ENCODE assay signal across 31 cellular contexts in genomic region chr3:6229778-6230410, GRCh38.
A peak's percentile ranks its signal among the peaks of the same experiment; 100 is the strongest.
DNase-seq lines count a peak whose midpoint lies in the region; ATAC-seq and TF ChIP-seq lines count a peak whose summit lies in the region.
"Had no signal": no experiment of that assay in that cellular context is flagged by ENCODE, and none has a peak within 500 bp of the region (broad histone marks: within the 10 kb centered on the region; RNA-seq: fewer than 3 reads in every experiment).

No MANE protein-coding gene starts in this region.

- DNase-seq in COLO668 (lab: John Stamatoyannopoulos, UW; ENCODE audit: unreplicated experiment) (no peak), kidney tubule cell (ENCODE audit: low spot score) (no peak), hypothalamus (lab: John Stamatoyannopoulos, UW) (no peak)
- DNase-seq in naive thymus-derived CD8-positive, alpha-beta T cell = no peak
- DNase-seq: activated CD4-positive, alpha-beta T cell treated with anti-CD3 and anti-CD28 coated beads, Interleukin-2, amount 10 ng/mL, durations not matched to agents 24 days and 14 days; activated naive CD8-positive, alpha-beta T cell treated with anti-CD3 and anti-CD28 coated beads, Interleukin-2, amount 50 U/mL, for 24 hours; activated T-cell treated with anti-CD3 and anti-CD28 coated beads, Interleukin-2, amount 50 U/mL, for 4 hours; C1 segment of cervical spinal cord; DND-41; esophagus squamous epithelium; foreskin melanocyte; heart right ventricle; IMR-90; kidney glomerular epithelial cell; lower lobe of right lung; natural killer cell; NCI-H1048; NCI-H187; NCI-H2171 treated with DMSO at 0.1 percent for 48 hours; NCI-H524; NK-92 treated with Interleukin-12 subunit alpha and Interleukin-12 subunit beta, amount 100 ng/mL, for 24 hours; Right ventricle myocardium superior; stimulated activated naive CD8-positive, alpha-beta T cell treated with anti-CD3 and anti-CD28 coated beads, Interleukin-15, amount 100 ng/mL, for 72 hours; WERI-Rb-1 had no signal

- no peaks in the 10 kb centered on the region for H3K79me2 ChIP-seq in OCI-LY3 (ENCODE audit: low read length)

- H2AFZ ChIP-seq in OCI-LY3 (ENCODE audit: low read depth, low read length) = peak overlapping the region; percentile 38; the same call in 1 of the 2 replicates

- H3K36me3 Mint-ChIP-seq in naive thymus-derived CD8-positive, alpha-beta T cell = no peaks in the 10 kb centered on the region
- H3K36me3 Mint-ChIP-seq: natural killer cell had no signal

- peak overlapping the region; percentile 14 for H3K27ac ChIP-seq in OCI-LY3 (ENCODE audit: low read length)
- H3K27ac ChIP-seq: esophagus squamous epithelium, heart right ventricle, lower lobe of right lung, vagina, WERI-Rb-1 had no signal

- peaks cover 0 to 2% (median 0%) of the 10 kb centered on the region in 5 donors for H3K27me3 Mint-ChIP-seq in naive thymus-derived CD8-positive, alpha-beta T cell
- H3K27me3 Mint-ChIP-seq: activated CD4-positive, alpha-beta T cell treated with anti-CD3 and anti-CD28 coated beads, Interleukin-2, amount 10 ng/mL, durations not matched to agents 24 days and 14 days; activated naive CD8-positive, alpha-beta T cell treated with anti-CD3 and anti-CD28 coated beads, Interleukin-2, amount 50 U/mL, for 24 hours; central memory CD8-positive, alpha-beta T cell; stimulated activated naive CD8-positive, alpha-beta T cell treated with anti-CD3 and anti-CD28 coated beads, Interleukin-15, amount 100 ng/mL, for 72 hours had no signal

- TF ChIP-seq CTCF in OCI-LY3 (IDR thresholded peaks at IDR 0.05; ENCODE audit: low read depth, low read length) = no peak

- POLR2A ChIA-PET in naive thymus-derived CD8-positive, alpha-beta T cell (lab: Charles Lee) = no interaction called here

- no peak overlapping the region for H3K27ac Mint-ChIP-seq in naive thymus-derived CD8-positive, alpha-beta T cell
- H3K27ac Mint-ChIP-seq: activated CD4-positive, alpha-beta T cell treated with anti-CD3 and anti-CD28 coated beads, Interleukin-2, amount 10 ng/mL, durations not matched to agents 24 days and 14 days; activated naive CD8-positive, alpha-beta T cell treated with anti-CD3 and anti-CD28 coated beads, Interleukin-2, amount 50 U/mL, for 24 hours; natural killer cell; stimulated activated naive CD8-positive, alpha-beta T cell treated with anti-CD3 and anti-CD28 coated beads, Interleukin-15, amount 100 ng/mL, for 72 hours had no signal

- H3K9me3 Mint-ChIP-seq in naive thymus-derived CD8-positive, alpha-beta T cell = peaks cover 0 to 15% (median 0%) of the 10 kb centered on the region in 9 donors
- H3K9me3 Mint-ChIP-seq: activated CD4-positive, alpha-beta T cell treated with anti-CD3 and anti-CD28 coated beads, Interleukin-2, amount 10 ng/mL, durations not matched to agents 24 days and 14 days; stimulated activated naive CD8-positive, alpha-beta T cell treated with anti-CD3 and anti-CD28 coated beads, Interleukin-15, amount 100 ng/mL, for 72 hours had no signal

- no peaks in the 10 kb centered on the region for H3K4me1 Mint-ChIP-seq in naive thymus-derived CD8-positive, alpha-beta T cell
- H3K4me1 Mint-ChIP-seq: activated CD4-positive, alpha-beta T cell treated with anti-CD3 and anti-CD28 coated beads, Interleukin-2, amount 10 ng/mL, durations not matched to agents 24 days and 14 days; activated naive CD8-positive, alpha-beta T cell treated with anti-CD3 and anti-CD28 coated beads, Interleukin-2, amount 50 U/mL, for 24 hours; central memory CD8-positive, alpha-beta T cell; natural killer cell; stimulated activated naive CD8-positive, alpha-beta T cell treated with anti-CD3 and anti-CD28 coated beads, Interleukin-15, amount 100 ng/mL, for 72 hours had no signal

- ATAC-seq in GM18868 (IDR thresholded peaks at IDR 0.05; ENCODE audit: unreplicated experiment) (peak; percentile 57), GM21526 (IDR thresholded peaks at IDR 0.05; ENCODE audit: low FRiP score, unreplicated experiment) (peak; percentile 48), HG02885 (IDR thresholded peaks at IDR 0.05; ENCODE audit: poor library complexity, unreplicated experiment) (peak; percentile 61)
- no peak for ATAC-seq in naive thymus-derived CD8-positive, alpha-beta T cell
- ATAC-seq: activated naive CD8-positive, alpha-beta T cell treated with anti-CD3 and anti-CD28 coated beads, Interleukin-2, amount 50 U/mL, for 24 hours; activated T-cell treated with anti-CD3 and anti-CD28 coated beads, Interleukin-2, amount 50 U/mL, for 4 hours; HCT116; heart right ventricle; lower lobe of right lung; natural killer cell; stimulated activated naive CD8-positive, alpha-beta T cell treated with anti-CD3 and anti-CD28 coated beads, Interleukin-15, amount 100 ng/mL, for 72 hours had no signal

- H3K27me3 ChIP-seq in OCI-LY3 (ENCODE audit: low read depth, low read length) = no peaks in the 10 kb centered on the region
- H3K27me3 ChIP-seq: esophagus squamous epithelium, heart right ventricle, vagina had no signal

- peaks cover 23% of the 10 kb centered on the region for H3K4me1 ChIP-seq in OCI-LY3 (ENCODE audit: low read length)
- H3K4me1 ChIP-seq: esophagus squamous epithelium, heart right ventricle, lower lobe of right lung, vagina had no signal

- 0 out of 2 replicates have a peak overlapping the region, but pooled peaks have one; percentile 13 for H3K9ac ChIP-seq in OCI-LY3 (ENCODE audit: low read length)

- H4K20me1 ChIP-seq in OCI-LY3 (ENCODE audit: insufficient read depth, low read length) = no peaks in the 10 kb centered on the region

- no peaks in the 10 kb centered on the region for H3K9me3 ChIP-seq in OCI-LY3 (ENCODE audit: insufficient read depth, low read length)
- H3K9me3 ChIP-seq: esophagus squamous epithelium, heart right ventricle, lower lobe of right lung, vagina had no signal

- H3K36me3 ChIP-seq in OCI-LY3 (replicated peaks; ENCODE audit: low read depth, low read length) = no peaks in the 10 kb centered on the region
- H3K36me3 ChIP-seq: esophagus squamous epithelium, heart right ventricle, lower lobe of right lung, vagina, WERI-Rb-1 had no signal

- H3K4me2 ChIP-seq in OCI-LY3 (ENCODE audit: low read length) = peak overlapping the region; percentile 74

- H3K4me3 Mint-ChIP-seq in naive thymus-derived CD8-positive, alpha-beta T cell = no peak overlapping the region
- H3K4me3 Mint-ChIP-seq: activated CD4-positive, alpha-beta T cell treated with anti-CD3 and anti-CD28 coated beads, Interleukin-2, amount 10 ng/mL, durations not matched to agents 24 days and 14 days; activated naive CD8-positive, alpha-beta T cell treated with anti-CD3 and anti-CD28 coated beads, Interleukin-2, amount 50 U/mL, for 24 hours; activated T-cell treated with anti-CD3 and anti-CD28 coated beads, Interleukin-2, amount 50 U/mL, for 4 hours; central memory CD8-positive, alpha-beta T cell; natural killer cell; stimulated activated naive CD8-positive, alpha-beta T cell treated with anti-CD3 and anti-CD28 coated beads, Interleukin-15, amount 100 ng/mL, for 72 hours had no signal

- peak overlapping the region; percentile 48 for H3K4me3 ChIP-seq in OCI-LY3 (ENCODE audit: low read length)
- H3K4me3 ChIP-seq: esophagus squamous epithelium, heart right ventricle, lower lobe of right lung, vagina had no signal

Comparison
In these comparisons a context has a peak if more than half of its experiments do, and no peak if none do; other contexts are left out.
1. ATAC-seq: peak in GM18868 (single experiment), GM21526 (single experiment) and HG02885 (single experiment); none in naive thymus-derived CD8-positive, alpha-beta T cell (0 of 2).